In genomic region chr11:62730076-62730475, GRCh38 we compare ENCODE assay signal across 7 cellular contexts. TPM values are rescaled to one million over a fixed set of nuclear protein-coding genes. Genes with fewer than 3 reads are reported as not detected.
DNase-seq lines count a peak whose midpoint lies in the region; ATAC-seq and TF ChIP-seq lines count a peak whose summit lies in the region.
"Not testable (repeated sequence)": the region's sequence is repeated elsewhere in the genome, so short reads cannot be mapped to it uniquely, and the experiment has no call there.
"Had no signal": no experiment of that assay in that cellular context is flagged by ENCODE, and none has a peak within 500 bp of the region (broad histone marks: within the 10 kb centered on the region; RNA-seq: fewer than 3 reads in every experiment).

No MANE protein-coding gene starts in this region.

- peaks cover 0 to 45% (median 33%) of the 10 kb centered on the region in 9 donors for H3K36me3 ChIP-seq in heart left ventricle
- not testable (repeated sequence) for H3K36me3 ChIP-seq in ovary

- TF ChIP-seq POLR2A in heart left ventricle (IDR thresholded peaks at IDR 0.05); ovary (IDR thresholded peaks at IDR 0.05): not testable (repeated sequence)

- CTCF ChIA-PET in WTC11 (lab: Charles Lee) (interaction anchor here (0.7 to 7.6 kb wide), 6 partner anchors 20 to 57 kb away, joined by 3 to 59 read pairs (median 10); partner anchors contain the start of genes POLR2G, TAF6L, TMEM179B and ZBTB3), MCF 10A (lab: Yijun Ruan, JAX) (interaction anchor here (1.0 to 1.7 kb wide), 5 partner anchors 23 to 131 kb away, joined by 3 to 9 read pairs (median 3); no protein-coding TSS in a partner anchor)

- not testable (repeated sequence) for H3K27me3 Mint-ChIP-seq in HFFc6 (ENCODE audit: insufficient read depth); WTC11 (ENCODE audit: low read depth); MCF 10A (ENCODE audit: insufficient read depth, unreplicated experiment)

- not testable (repeated sequence) for ATAC-seq in WTC11, heart left ventricle

- H3K27ac ChIP-seq in 22Rv1 (peak overlapping the region; percentile 99), heart left ventricle (peak overlapping the region in 4 of 12 donors; percentile 93 to 98 (median 97))
- H3K27ac ChIP-seq in ovary = not testable (repeated sequence)

- not testable (repeated sequence) for TF ChIP-seq EP300 in ovary (IDR thresholded peaks at IDR 0.05)

- peaks cover 3 to 47% (median 38%) of the 10 kb centered on the region in 12 donors for H3K4me1 ChIP-seq in heart left ventricle
- H3K4me1 ChIP-seq in ovary (ENCODE audit: insufficient read depth) = not testable (repeated sequence)

- H3K9me3 ChIP-seq in heart left ventricle, ovary: not testable (repeated sequence)

- H3K27ac Mint-ChIP-seq in HFFc6 = peak overlapping the region; percentile 26; the same call in 1 of the 2 replicates
- peak overlapping the region; percentile 41 for H3K27ac Mint-ChIP-seq in WTC11
- peak overlapping the region; percentile 54 for H3K27ac Mint-ChIP-seq in MCF 10A (ENCODE audit: low read depth, unreplicated experiment)

- not testable (repeated sequence) for H3K27me3 ChIP-seq in heart left ventricle, ovary

- H3K36me3 Mint-ChIP-seq in HFFc6 (ENCODE audit: low read depth) (peaks cover 29% of the 10 kb centered on the region), WTC11 (peaks cover 20% of the 10 kb centered on the region), MCF 10A (ENCODE audit: insufficient read depth, unreplicated experiment) (peaks cover 65% of the 10 kb centered on the region)

- peak overlapping the region; percentile 96 for H3K4me3 Mint-ChIP-seq in HFFc6
- H3K4me3 Mint-ChIP-seq in WTC11 = peak overlapping the region; percentile 98
- H3K4me3 Mint-ChIP-seq in MCF 10A (ENCODE audit: unreplicated experiment) = peak overlapping the region; percentile 92

- intact Hi-C loops in MCF 10A (cut with micrococcal nuclease); heart left ventricle (cut with DNase I); ovary (cut with DNase I): not testable (repeated sequence)

- 83 to 90% (median 89%) methylated on average over 14 of the region's 14 CpGs for WGBS in heart left ventricle, 4 donors
- 66 to 76% (median 67%) methylated on average over 14 of the region's 14 CpGs for WGBS in ovary, 3 donors

- H3K4me1 Mint-ChIP-seq in HFFc6 (ENCODE audit: low read depth) = peaks cover 26% of the 10 kb centered on the region
- peaks cover 16% of the 10 kb centered on the region for H3K4me1 Mint-ChIP-seq in WTC11
- H3K4me1 Mint-ChIP-seq in MCF 10A (ENCODE audit: insufficient read depth, unreplicated experiment) = not testable (repeated sequence)

- not testable (repeated sequence) for DNase-seq in HFFc6; WTC11 (ENCODE audit: low spot score); MCF 10A (ENCODE audit: unreplicated experiment); heart left ventricle; ovary

- peak overlapping the region in 10 of 12 donors; percentile 64 to 98 (median 85) for H3K4me3 ChIP-seq in heart left ventricle
- peak overlapping the region; percentile 91 for H3K4me3 ChIP-seq in ovary

- not testable (repeated sequence) for H3K9me3 Mint-ChIP-seq in HFFc6; WTC11; MCF 10A (ENCODE audit: unreplicated experiment)

- POLR2A ChIA-PET in WTC11 (lab: Charles Lee) (interaction anchor here (0.6 to 2.6 kb wide), 5 partner anchors 21 to 174 kb away, joined by 3 to 8 read pairs (median 6); partner anchors contain the start of genes BSCL2, GNG3 and TUT1), MCF 10A (lab: Yijun Ruan, JAX) (interaction anchor here (0.6 to 10.3 kb wide), 23 partner anchors 18 to 204 kb away, joined by 3 to 197 read pairs (median 19); partner anchors contain the start of genes B3GAT3, BSCL2, C11orf98 and CSKMT)

- not testable (repeated sequence) for BruUV-seq in MCF 10A (replicated peaks; lab: Mats Ljungman, UMichigan)

- TF ChIP-seq CTCF in 22Rv1 (IDR thresholded peaks at IDR 0.05); HFFc6 (IDR thresholded peaks at IDR 0.05); WTC11 (IDR thresholded peaks at IDR 0.05); MCF 10A (IDR thresholded peaks at IDR 0.05; ENCODE audit: unreplicated experiment); heart left ventricle (IDR thresholded peaks at IDR 0.05); ovary (IDR thresholded peaks at IDR 0.05): not testable (repeated sequence)

RNA-seq across cellular contexts. Expression of gene TTC9C, which starts 1.8 kb away (rescaled TPM):
- 10 to 100 TPM; 46.2 to 52.7 (median 50.0) TPM for total RNA-seq in HFFc6 (2021; fragmentation: NEBNext Ultra II Directional; extraction: Animal tissue kit (Norgen Biotek cat#: 25700))
- total RNA-seq in WTC11 (2021) (39.7 to 48.7 TPM (median 39.8 TPM) in 3 replicates), MCF 10A (2022) (27.3 and 31.9 TPM in 2 replicates), heart left ventricle (10 to 100 TPM in 7 of 9 donors, 1 to 10 TPM in 2; 7.4 to 23.5 (median 12.1) TPM), ovary (10 to 100 TPM; 19.4 to 42.9 (median 30.4) TPM)
- polyA plus RNA-seq in heart left ventricle (10 to 100 TPM; 13.9 to 20.0 TPM), ovary (10 to 100 TPM; 30.5 to 53.6 TPM)

RNA-seq across cellular contexts. Expression of gene HNRNPUL2, which starts 2.8 kb away (rescaled TPM):
- total RNA-seq in HFFc6 (2021; fragmentation: NEBNext Ultra II Directional; extraction: Animal tissue kit (Norgen Biotek cat#: 25700)) = 10 to 100 TPM; 34.5 to 44.6 (median 41.6) TPM
- total RNA-seq in WTC11 (2021) (42.1 to 42.9 TPM (median 42.2 TPM) in 3 replicates), MCF 10A (2022) (36.4 and 36.6 TPM in 2 replicates), heart left ventricle (10 to 100 TPM in 8 of 9 donors, 1 to 10 TPM in 1; 9.6 to 39.5 (median 32.6) TPM), ovary (10 to 100 TPM; 11.0 to 50.0 (median 41.2) TPM)
- polyA plus RNA-seq in heart left ventricle (10 to 100 TPM; 32.7 to 35.2 TPM), ovary (10 to 100 TPM; 38.0 to 81.2 TPM)

RNA-seq across cellular contexts. Expression of gene GNG3, which starts 22.6 kb away (rescaled TPM):
- total RNA-seq in HFFc6 (2021; fragmentation: NEBNext Ultra II Directional; extraction: Animal tissue kit (Norgen Biotek cat#: 25700)) = not detected
- total RNA-seq in WTC11 (2021) = 3.5 to 6.0 TPM (median 3.9 TPM) in 3 replicates
- total RNA-seq in MCF 10A (2022) = not detected in 2 replicates
- total RNA-seq in heart left ventricle = under 1 TPM in 4 of 9 donors, not detected in 5; 0.27 to 0.55 (median 0.32) TPM
- polyA plus RNA-seq in heart left ventricle = under 1 TPM in 1 of 2 donors, not detected in 1; 0.14 TPM
- total RNA-seq in ovary = under 1 TPM in 5 of 7 donors, not detected in 2; 0.27 to 0.73 (median 0.37) TPM
- polyA plus RNA-seq in ovary = under 1 TPM; 0.18 to 0.30 TPM
- total RNA-seq: mononuclear cell had no signal

RNA-seq across cellular contexts. Expression of gene BSCL2, which starts 22.9 kb away (rescaled TPM):
- total RNA-seq in HFFc6 (2021; fragmentation: NEBNext Ultra II Directional; extraction: Animal tissue kit (Norgen Biotek cat#: 25700)) = 10 to 100 TPM; 50.7 to 67.4 (median 56.8) TPM
- total RNA-seq in WTC11 (2021) (92.0 to 97.2 TPM (median 92.0 TPM) in 3 replicates), MCF 10A (2022) (33.1 and 46.6 TPM in 2 replicates), heart left ventricle (10 to 100 TPM; 13.3 to 30.1 (median 20.0) TPM), ovary (100 to 1,000 TPM in 1 of 7 donors, 10 to 100 TPM in 6; 31.4 to 122 (median 57.2) TPM)
- polyA plus RNA-seq in heart left ventricle (10 to 100 TPM; 23.1 to 39.4 TPM), ovary (10 to 100 TPM; 49.2 to 57.8 TPM)

RNA-seq across cellular contexts. Expression of gene ZBTB3, which starts 23.9 kb away (rescaled TPM):
- 10 to 100 TPM in 1 of 6 experiments, 1 to 10 TPM in 5; 7.9 to 10.8 (median 8.9) TPM for total RNA-seq in HFFc6 (2021; fragmentation: NEBNext Ultra II Directional; extraction: Animal tissue kit (Norgen Biotek cat#: 25700))
- 82.3 to 88.1 TPM (median 88.0 TPM) in 3 replicates for total RNA-seq in WTC11 (2021)
- 7.1 and 11.6 TPM in 2 replicates for total RNA-seq in MCF 10A (2022)
- 10 to 100 TPM in 4 of 9 donors, 1 to 10 TPM in 5; 6.9 to 16.6 (median 9.9) TPM for total RNA-seq in heart left ventricle
- polyA plus RNA-seq in heart left ventricle = 1 to 10 TPM; 3.5 to 3.7 TPM
- 10 to 100 TPM in 4 of 7 donors, 1 to 10 TPM in 3; 4.4 to 18.2 (median 11.8) TPM for total RNA-seq in ovary
- polyA plus RNA-seq in ovary = 1 to 10 TPM; 3.5 to 4.5 TPM
